ENCODE assay signal across 29 cellular contexts in the genomic region with DNA sequence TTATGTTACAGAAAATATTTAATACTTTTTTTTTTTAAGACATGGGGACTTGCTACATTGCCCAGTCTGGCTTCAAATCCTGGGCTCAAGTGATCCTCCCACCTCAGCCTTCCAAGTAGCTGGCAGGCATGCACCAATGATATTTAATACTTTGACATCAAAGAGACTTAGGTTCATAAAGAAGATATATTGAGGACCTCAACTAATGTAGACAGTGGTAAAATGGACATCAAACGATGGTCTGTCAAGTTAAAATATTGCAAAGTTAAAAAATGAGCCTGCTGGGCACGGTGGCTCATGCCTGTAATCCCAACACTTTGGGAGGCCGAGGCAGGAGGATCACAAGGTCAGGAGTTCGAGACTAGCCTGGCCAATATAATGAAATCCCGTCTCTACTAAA.
"Had no signal": no experiment of that assay in that cellular context is flagged by ENCODE, and none has a peak within 500 bp of the region (broad histone marks: within the 10 kb centered on the region; RNA-seq: fewer than 3 reads in every experiment).

No MANE protein-coding gene starts in this region.

- H3K9me3 ChIP-seq: stomach, suprapubic skin, testis, thoracic aorta, thyroid gland, tibial artery, tibial nerve, transverse colon, upper lobe of left lung, upper lobe of right lung, uterus, vagina had no signal

- H3K36me3 ChIP-seq: thyroid gland, uterus had no signal

- H3K9me3 Mint-ChIP-seq: stimulated activated effector memory CD8-positive, alpha-beta T cell treated with anti-CD3 and anti-CD28 coated beads, Interleukin-12 subunit alpha, Interleukin-12 subunit beta, amount 100 ng/mL, for 72 hours; stimulated activated memory B cell treated with anti-CD40 and anti-IgM and Interleukin-4, amounts not matched to agents 10 μg/mL and 1 μg/mL and 100 μg/mL, for 72 hours; stimulated activated naive B cell treated with anti-CD40 and anti-IgM and Interleukin-4, amounts not matched to agents 10 μg/mL and 1 μg/mL and 100 μg/mL, for 72 hours; stimulated activated naive CD8-positive, alpha-beta T cell treated with anti-CD3 and anti-CD28 coated beads, Interleukin-15, amount 100 ng/mL, for 72 hours; stimulated activated naive CD8-positive, alpha-beta T cell treated with anti-CD3 and anti-CD28 coated beads, Interleukin-15, Interleukin-2, amounts not matched to agents 100 ng/mL and 50 ng/mL, for 24 hours; type B pancreatic cell had no signal

- H3K27me3 ChIP-seq: stomach, suprapubic skin, testis, thyroid gland, tibial artery, tibial nerve, transverse colon, upper lobe of left lung, upper lobe of right lung, uterus, vagina had no signal

- H3K27ac Mint-ChIP-seq: stimulated activated effector memory CD8-positive, alpha-beta T cell treated with anti-CD3 and anti-CD28 coated beads, Interleukin-12 subunit alpha, Interleukin-12 subunit beta, amount 100 ng/mL, for 72 hours; stimulated activated memory B cell treated with anti-CD40 and anti-IgM and Interleukin-4, amounts not matched to agents 10 μg/mL and 1 μg/mL and 100 μg/mL, for 72 hours; stimulated activated naive B cell treated with anti-CD40 and anti-IgM and Interleukin-4, amounts not matched to agents 10 μg/mL and 1 μg/mL and 100 μg/mL, for 72 hours; stimulated activated naive CD8-positive, alpha-beta T cell treated with anti-CD3 and anti-CD28 coated beads, Interleukin-15, Interleukin-2, amounts not matched to agents 100 ng/mL and 50 ng/mL, for 24 hours; type B pancreatic cell had no signal

- H3K4me3 Mint-ChIP-seq: stimulated activated effector memory CD8-positive, alpha-beta T cell treated with anti-CD3 and anti-CD28 coated beads, Interleukin-12 subunit alpha, Interleukin-12 subunit beta, amount 100 ng/mL, for 72 hours; stimulated activated memory B cell treated with anti-CD40 and anti-IgM and Interleukin-4, amounts not matched to agents 10 μg/mL and 1 μg/mL and 100 μg/mL, for 72 hours; stimulated activated naive B cell treated with anti-CD40 and anti-IgM and Interleukin-4, amounts not matched to agents 10 μg/mL and 1 μg/mL and 100 μg/mL, for 72 hours; stimulated activated naive CD8-positive, alpha-beta T cell treated with anti-CD3 and anti-CD28 coated beads, Interleukin-15, amount 100 ng/mL, for 72 hours; stimulated activated naive CD8-positive, alpha-beta T cell treated with anti-CD3 and anti-CD28 coated beads, Interleukin-15, Interleukin-2, amounts not matched to agents 100 ng/mL and 50 ng/mL, for 24 hours; type B pancreatic cell had no signal

- ATAC-seq: stimulated activated effector memory CD8-positive, alpha-beta T cell treated with anti-CD3 and anti-CD28 coated beads, Interleukin-12 subunit alpha, Interleukin-12 subunit beta, amount 100 ng/mL, for 72 hours; stimulated activated memory B cell treated with anti-CD40 and anti-IgM and Interleukin-4, amounts not matched to agents 10 μg/mL and 1 μg/mL and 100 μg/mL, for 72 hours; stimulated activated naive B cell treated with anti-CD40 and anti-IgM and Interleukin-4, amounts not matched to agents 10 μg/mL and 1 μg/mL and 100 μg/mL, for 72 hours; stimulated activated naive CD8-positive, alpha-beta T cell treated with anti-CD3 and anti-CD28 coated beads, Interleukin-15, amount 100 ng/mL, for 72 hours; stimulated activated naive CD8-positive, alpha-beta T cell treated with anti-CD3 and anti-CD28 coated beads, Interleukin-15, Interleukin-2, amounts not matched to agents 100 U/mL and 50 U/mL, for 24 hours; upper lobe of right lung had no signal

- H3K27me3 Mint-ChIP-seq: stimulated activated memory B cell treated with anti-CD40 and anti-IgM and Interleukin-4, amounts not matched to agents 10 μg/mL and 1 μg/mL and 100 μg/mL, for 72 hours; stimulated activated naive B cell treated with anti-CD40 and anti-IgM and Interleukin-4, amounts not matched to agents 10 μg/mL and 1 μg/mL and 100 μg/mL, for 72 hours; stimulated activated naive CD8-positive, alpha-beta T cell treated with anti-CD3 and anti-CD28 coated beads, Interleukin-15, amount 100 ng/mL, for 72 hours; stimulated activated naive CD8-positive, alpha-beta T cell treated with anti-CD3 and anti-CD28 coated beads, Interleukin-15, Interleukin-2, amounts not matched to agents 100 ng/mL and 50 ng/mL, for 24 hours; type B pancreatic cell had no signal

- H3K4me1 ChIP-seq: suprapubic skin, testis, thyroid gland, tibial artery, tibial nerve, transverse colon, upper lobe of left lung, upper lobe of right lung, uterus, vagina had no signal

- DNase-seq: stimulated activated CD4-positive, alpha-beta T cell treated with anti-CD3 and anti-CD28 coated beads, Interleukin-2, amount 100 ng/mL, for 48 hours; stimulated activated CD4-positive, alpha-beta T cell treated with anti-CD3 and anti-CD28 coated beads, Interleukin-4, amount 100 ng/mL, for 1 hour; stimulated activated CD4-positive, alpha-beta T cell treated with anti-CD3 and anti-CD28 coated beads, Interleukin-4, amount 100 ng/mL, for 24 hours; stimulated activated CD4-positive, alpha-beta T cell treated with anti-CD3 and anti-CD28 coated beads, Interleukin-4, amount 100 ng/mL, for 4 hours; stimulated activated CD8-positive, alpha-beta memory T cell treated with anti-CD3 and anti-CD28 coated beads, Interleukin-4, amount 100 ng/mL, for 48 hours; stimulated activated naive B cell treated with anti-CD40 and anti-IgM and Interleukin-4, amounts not matched to agents 10 μg/mL and 1 μg/mL and 100 μg/mL, for 72 hours; stimulated activated naive CD4-positive, alpha-beta T cell; stimulated activated naive CD4-positive, alpha-beta T cell treated with Interleukin-2 at 50 U/mL for 16 hours; stimulated activated naive CD8-positive, alpha-beta T cell treated with anti-CD3 and anti-CD28 coated beads, Interleukin-15, amount 100 ng/mL, for 72 hours; stimulated activated naive CD8-positive, alpha-beta T cell treated with anti-CD3 and anti-CD28 coated beads, Interleukin-15, Interleukin-2, amounts not matched to agents 100 U/mL and 50 U/mL, for 24 hours; stomach; substantia nigra; testis; thyroid gland; tibial artery; transverse colon; trophoblast cell; upper lobe of left lung; upper lobe of right lung; uterus had no signal

- H3K27ac ChIP-seq: stomach, suprapubic skin, testis, thoracic aorta, thyroid gland, tibial artery, tibial nerve, transverse colon, upper lobe of left lung, upper lobe of right lung, uterus, vagina had no signal

- H3K4me3 ChIP-seq: stomach, suprapubic skin, testis, thoracic aorta, thyroid gland, tibial artery, tibial nerve, transverse colon, upper lobe of left lung, upper lobe of right lung, uterus, vagina had no signal

- FAIRE-seq: urothelium cell line had no signal
